ENCODE assay signal across 1 cellular context in the genomic region with DNA sequence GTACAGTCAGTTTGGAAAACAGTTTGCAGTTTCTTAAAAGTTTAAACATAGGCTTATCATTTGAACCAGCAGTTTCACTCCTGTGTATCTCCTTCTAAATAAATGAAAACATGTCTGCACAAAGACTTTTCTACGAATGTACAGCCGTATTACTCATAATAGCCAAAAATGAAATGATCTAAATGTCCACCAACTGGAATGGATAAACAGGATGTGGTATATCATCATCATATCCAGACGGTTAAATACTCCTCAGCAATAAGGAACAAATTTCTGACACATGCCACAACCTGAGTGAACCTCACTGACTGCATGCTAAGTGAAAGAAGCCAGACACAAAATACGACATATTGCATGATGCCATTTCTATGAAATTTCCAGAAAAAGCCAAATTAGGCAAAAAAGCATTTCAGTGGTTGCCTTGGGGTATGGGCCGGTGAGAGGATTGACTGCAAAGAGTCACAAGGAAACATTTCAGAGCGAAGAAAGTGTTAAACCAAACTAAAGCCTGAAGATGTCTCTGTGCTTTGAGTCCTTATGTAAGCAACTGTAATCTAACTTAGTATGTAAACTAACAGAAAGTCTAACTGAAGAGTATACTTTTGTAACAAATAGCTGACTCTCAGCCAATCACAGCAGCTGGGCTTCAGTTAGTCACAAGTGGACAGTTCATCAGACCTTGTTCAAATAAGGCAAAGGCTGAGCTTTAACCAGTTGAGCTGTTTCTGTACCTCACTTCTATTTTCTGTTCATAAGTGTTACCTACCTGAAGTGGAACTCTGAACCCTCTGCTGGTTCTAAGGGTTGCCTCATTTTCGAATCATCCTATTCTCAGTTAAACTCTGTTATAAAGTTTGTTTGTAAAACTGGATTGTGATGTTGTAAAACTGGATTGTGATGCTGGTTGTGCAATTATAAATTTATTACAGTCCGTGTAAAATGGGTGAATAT.
A peak's percentile ranks its signal among the peaks of the same experiment; 100 is the strongest.
TF ChIP-seq lines count a peak whose summit lies in the region.

No MANE protein-coding gene starts in this region.

TF ChIP-seq in liver, 16 proteins besides CTCF, POLR2A, EP300 and RAD21 (continued from another document):
- TF ChIP-seq REST (IDR thresholded peaks at IDR 0.05): peak; percentile 64
